In the genomic region with DNA sequence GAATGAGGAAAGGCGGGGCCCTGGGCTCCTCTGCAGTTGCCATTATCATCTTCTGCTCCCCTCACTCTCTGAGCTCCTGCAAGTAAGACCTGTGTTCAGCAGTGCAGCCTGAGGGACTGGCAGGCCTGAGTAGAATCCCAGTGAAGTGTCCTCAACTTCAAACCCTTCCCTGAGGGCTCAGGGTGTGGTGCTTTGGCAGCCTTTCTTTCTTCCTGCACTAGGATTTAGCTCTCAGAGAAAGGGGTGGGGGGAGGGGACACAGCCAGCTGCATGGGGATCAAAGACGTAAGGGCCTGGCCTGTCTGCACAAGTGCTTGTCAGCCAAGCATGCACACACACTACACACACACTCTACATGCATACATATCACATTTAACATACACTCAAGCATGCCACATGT, we compare ENCODE assay signal across 2 cellular contexts.
TF ChIP-seq lines count a peak whose summit lies in the region.

No MANE protein-coding gene starts in this region.

TF ChIP-seq in H1, 55 proteins besides CTCF, POLR2A, EP300 and RAD21:
- no peak for TF ChIP-seq EZH2 (IDR thresholded peaks at IDR 0.05; ENCODE audit: low read depth, low read length, severe bottlenecking)

TF ChIP-seq in HepG2, 621 proteins besides CTCF, POLR2A, EP300 and RAD21:
- TF ChIP-seq, protein P1, sequence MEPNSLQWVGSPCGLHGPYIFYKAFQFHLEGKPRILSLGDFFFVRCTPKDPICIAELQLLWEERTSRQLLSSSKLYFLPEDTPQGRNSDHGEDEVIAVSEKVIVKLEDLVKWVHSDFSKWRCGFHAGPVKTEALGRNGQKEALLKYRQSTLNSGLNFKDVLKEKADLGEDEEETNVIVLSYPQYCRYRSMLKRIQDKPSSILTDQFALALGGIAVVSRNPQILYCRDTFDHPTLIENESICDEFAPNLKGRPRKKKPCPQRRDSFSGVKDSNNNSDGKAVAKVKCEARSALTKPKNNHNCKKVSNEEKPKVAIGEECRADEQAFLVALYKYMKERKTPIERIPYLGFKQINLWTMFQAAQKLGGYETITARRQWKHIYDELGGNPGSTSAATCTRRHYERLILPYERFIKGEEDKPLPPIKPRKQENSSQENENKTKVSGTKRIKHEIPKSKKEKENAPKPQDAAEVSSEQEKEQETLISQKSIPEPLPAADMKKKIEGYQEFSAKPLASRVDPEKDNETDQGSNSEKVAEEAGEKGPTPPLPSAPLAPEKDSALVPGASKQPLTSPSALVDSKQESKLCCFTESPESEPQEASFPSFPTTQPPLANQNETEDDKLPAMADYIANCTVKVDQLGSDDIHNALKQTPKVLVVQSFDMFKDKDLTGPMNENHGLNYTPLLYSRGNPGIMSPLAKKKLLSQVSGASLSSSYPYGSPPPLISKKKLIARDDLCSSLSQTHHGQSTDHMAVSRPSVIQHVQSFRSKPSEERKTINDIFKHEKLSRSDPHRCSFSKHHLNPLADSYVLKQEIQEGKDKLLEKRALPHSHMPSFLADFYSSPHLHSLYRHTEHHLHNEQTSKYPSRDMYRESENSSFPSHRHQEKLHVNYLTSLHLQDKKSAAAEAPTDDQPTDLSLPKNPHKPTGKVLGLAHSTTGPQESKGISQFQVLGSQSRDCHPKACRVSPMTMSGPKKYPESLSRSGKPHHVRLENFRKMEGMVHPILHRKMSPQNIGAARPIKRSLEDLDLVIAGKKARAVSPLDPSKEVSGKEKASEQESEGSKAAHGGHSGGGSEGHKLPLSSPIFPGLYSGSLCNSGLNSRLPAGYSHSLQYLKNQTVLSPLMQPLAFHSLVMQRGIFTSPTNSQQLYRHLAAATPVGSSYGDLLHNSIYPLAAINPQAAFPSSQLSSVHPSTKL (CRISPR knock-in tag; IDR thresholded peaks at IDR 0.05): no peak
- TF ChIP-seq ZNF563 (CRISPR knock-in tag; IDR thresholded peaks at IDR 0.05) (no peak), GATA4 (IDR thresholded peaks at IDR 0.05; ENCODE audit: borderline replicate concordance, low read depth) (no peak), ZNF570 (CRISPR knock-in tag; IDR thresholded peaks at IDR 0.05; ENCODE audit: borderline replicate concordance) (no peak), ZFP1 (CRISPR knock-in tag; IDR thresholded peaks at IDR 0.05) (no peak), TFDP1 (CRISPR knock-in tag; IDR thresholded peaks at IDR 0.05; ENCODE audit: borderline replicate concordance) (no peak), ZNF878 (CRISPR knock-in tag; IDR thresholded peaks at IDR 0.05) (no peak), ZBTB34 (CRISPR knock-in tag; IDR thresholded peaks at IDR 0.05) (no peak), HNF1A (IDR thresholded peaks at IDR 0.05; ENCODE audit: low read depth) (no peak), HNF1A (CRISPR knock-in tag; IDR thresholded peaks at IDR 0.05; ENCODE audit: borderline replicate concordance) (no peak), ZNF251 (CRISPR knock-in tag; IDR thresholded peaks at IDR 0.05) (no peak), HNRNPK (IDR thresholded peaks at IDR 0.05; ENCODE audit: low read depth, low read length, poor library complexity, severe bottlenecking) (no peak)
- TF ChIP-seq, protein P2, sequence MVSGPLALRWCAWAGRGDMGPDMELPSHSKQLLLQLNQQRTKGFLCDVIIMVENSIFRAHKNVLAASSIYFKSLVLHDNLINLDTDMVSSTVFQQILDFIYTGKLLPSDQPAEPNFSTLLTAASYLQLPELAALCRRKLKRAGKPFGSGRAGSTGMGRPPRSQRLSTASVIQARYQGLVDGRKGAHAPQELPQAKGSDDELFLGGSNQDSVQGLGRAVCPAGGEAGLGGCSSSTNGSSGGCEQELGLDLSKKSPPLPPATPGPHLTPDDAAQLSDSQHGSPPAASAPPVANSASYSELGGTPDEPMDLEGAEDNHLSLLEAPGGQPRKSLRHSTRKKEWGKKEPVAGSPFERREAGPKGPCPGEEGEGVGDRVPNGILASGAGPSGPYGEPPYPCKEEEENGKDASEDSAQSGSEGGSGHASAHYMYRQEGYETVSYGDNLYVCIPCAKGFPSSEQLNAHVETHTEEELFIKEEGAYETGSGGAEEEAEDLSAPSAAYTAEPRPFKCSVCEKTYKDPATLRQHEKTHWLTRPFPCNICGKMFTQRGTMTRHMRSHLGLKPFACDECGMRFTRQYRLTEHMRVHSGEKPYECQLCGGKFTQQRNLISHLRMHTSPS (CRISPR knock-in tag; IDR thresholded peaks at IDR 0.05; ENCODE audit: low read depth): no peak
- TF ChIP-seq, protein P3, sequence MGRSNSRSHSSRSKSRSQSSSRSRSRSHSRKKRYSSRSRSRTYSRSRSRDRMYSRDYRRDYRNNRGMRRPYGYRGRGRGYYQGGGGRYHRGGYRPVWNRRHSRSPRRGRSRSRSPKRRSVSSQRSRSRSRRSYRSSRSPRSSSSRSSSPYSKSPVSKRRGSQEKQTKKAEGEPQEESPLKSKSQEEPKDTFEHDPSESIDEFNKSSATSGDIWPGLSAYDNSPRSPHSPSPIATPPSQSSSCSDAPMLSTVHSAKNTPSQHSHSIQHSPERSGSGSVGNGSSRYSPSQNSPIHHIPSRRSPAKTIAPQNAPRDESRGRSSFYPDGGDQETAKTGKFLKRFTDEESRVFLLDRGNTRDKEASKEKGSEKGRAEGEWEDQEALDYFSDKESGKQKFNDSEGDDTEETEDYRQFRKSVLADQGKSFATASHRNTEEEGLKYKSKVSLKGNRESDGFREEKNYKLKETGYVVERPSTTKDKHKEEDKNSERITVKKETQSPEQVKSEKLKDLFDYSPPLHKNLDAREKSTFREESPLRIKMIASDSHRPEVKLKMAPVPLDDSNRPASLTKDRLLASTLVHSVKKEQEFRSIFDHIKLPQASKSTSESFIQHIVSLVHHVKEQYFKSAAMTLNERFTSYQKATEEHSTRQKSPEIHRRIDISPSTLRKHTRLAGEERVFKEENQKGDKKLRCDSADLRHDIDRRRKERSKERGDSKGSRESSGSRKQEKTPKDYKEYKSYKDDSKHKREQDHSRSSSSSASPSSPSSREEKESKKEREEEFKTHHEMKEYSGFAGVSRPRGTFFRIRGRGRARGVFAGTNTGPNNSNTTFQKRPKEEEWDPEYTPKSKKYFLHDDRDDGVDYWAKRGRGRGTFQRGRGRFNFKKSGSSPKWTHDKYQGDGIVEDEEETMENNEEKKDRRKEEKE (IDR thresholded peaks at IDR 0.05): no peak
